In genomic region chr6:121413831-121414368, GRCh38 we compare ENCODE assay signal across 15 cellular contexts. TPM values are rescaled to one million over a fixed set of nuclear protein-coding genes. Genes with fewer than 3 reads are reported as not detected.
"Had no signal": no experiment of that assay in that cellular context is flagged by ENCODE, and none has a peak within 500 bp of the region (broad histone marks: within the 10 kb centered on the region; RNA-seq: fewer than 3 reads in every experiment).

No MANE protein-coding gene starts in this region.

- H3K27ac ChIP-seq: coronary artery, epithelial cell of prostate, neural progenitor cell, SK-N-MC, stomach had no signal

- DNase-seq: activated CD4-positive, alpha-beta T cell treated with anti-CD3 and anti-CD28 coated beads for 48 hours; activated CD8-positive, alpha-beta memory T cell treated with anti-CD3 and anti-CD28 coated beads for 24 hours; effector memory CD8-positive, alpha-beta T cell; foreskin melanocyte; head of caudate nucleus; left ventricle myocardium superior; retina; stimulated activated CD4-positive, alpha-beta T cell treated with anti-CD3 and anti-CD28 coated beads, Interleukin-4, amount 100 ng/mL, for 4 hours; stomach had no signal

- H3K4me3 ChIP-seq: coronary artery, neural progenitor cell, SK-N-MC, stomach had no signal

- ATAC-seq: effector memory CD8-positive, alpha-beta T cell; left ventricle myocardium superior had no signal

RNA-seq across cellular contexts. Expression of gene GJA1, which starts 21.5 kb away (rescaled TPM):
- total RNA-seq: activated T-helper 2 cell treated with anti-CD3 and anti-CD28 coated beads, Interferon-gamma antibody, Interleukin-2, Interleukin-4, amounts not matched to agents 10 μg/mL and 5 μg/mL and 100 μg/mL, durations not matched to agents 14 hours and 24 hours and 36 hours; T-helper 1 cell treated with Interleukin-12 subunit alpha and Interleukin-12 subunit beta and Interleukin-4 antibody, amounts not matched to agents 30 ng/mL and 1 ng/mL, for 36 hours had no signal
